Comparison of ENCODE assay signal across 1 cellular context in the genomic region with DNA sequence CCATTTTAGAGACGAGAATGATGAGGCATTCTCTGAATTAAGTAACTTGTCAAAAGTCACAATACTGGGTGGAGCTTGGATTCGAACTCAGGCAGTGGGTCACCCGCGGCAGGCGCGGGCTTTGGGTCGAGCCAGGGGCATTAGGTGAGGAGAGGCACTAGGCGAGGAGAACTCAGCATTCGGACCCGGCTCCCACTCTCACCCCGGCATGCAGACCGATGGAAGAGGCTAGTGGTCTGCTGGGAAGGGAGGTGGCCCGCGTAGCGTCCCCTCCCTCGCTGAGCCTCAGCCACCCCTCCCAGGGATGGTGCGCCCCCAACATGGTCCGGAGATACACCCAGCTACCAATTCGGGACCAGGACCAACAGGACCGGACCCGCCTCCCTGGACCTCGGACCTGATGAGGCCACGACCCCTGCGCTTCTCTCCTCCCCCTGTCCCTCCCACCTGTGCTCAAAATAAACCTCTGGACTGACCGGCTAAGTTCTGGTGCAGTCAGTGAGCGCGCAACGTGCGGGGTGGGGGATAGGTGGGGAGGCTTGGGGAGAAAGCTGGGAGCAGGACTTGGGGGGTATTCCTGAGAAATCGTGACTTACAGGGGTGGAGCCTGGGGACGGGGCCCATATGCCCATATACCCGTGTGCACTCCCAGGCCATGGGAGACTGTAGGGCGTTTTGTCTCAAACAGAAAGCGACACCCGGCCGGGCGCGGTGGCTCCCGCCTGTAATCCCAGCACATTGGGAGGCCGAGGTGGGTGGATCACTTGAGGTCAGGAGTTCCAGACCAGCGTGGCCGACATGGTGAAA.
TF ChIP-seq lines count a peak whose summit lies in the region.

No MANE protein-coding gene starts in this region.

TF ChIP-seq in HCT116, 20 proteins besides CTCF, POLR2A, EP300 and RAD21 (continued from another document):
- TF ChIP-seq, protein P1, sequence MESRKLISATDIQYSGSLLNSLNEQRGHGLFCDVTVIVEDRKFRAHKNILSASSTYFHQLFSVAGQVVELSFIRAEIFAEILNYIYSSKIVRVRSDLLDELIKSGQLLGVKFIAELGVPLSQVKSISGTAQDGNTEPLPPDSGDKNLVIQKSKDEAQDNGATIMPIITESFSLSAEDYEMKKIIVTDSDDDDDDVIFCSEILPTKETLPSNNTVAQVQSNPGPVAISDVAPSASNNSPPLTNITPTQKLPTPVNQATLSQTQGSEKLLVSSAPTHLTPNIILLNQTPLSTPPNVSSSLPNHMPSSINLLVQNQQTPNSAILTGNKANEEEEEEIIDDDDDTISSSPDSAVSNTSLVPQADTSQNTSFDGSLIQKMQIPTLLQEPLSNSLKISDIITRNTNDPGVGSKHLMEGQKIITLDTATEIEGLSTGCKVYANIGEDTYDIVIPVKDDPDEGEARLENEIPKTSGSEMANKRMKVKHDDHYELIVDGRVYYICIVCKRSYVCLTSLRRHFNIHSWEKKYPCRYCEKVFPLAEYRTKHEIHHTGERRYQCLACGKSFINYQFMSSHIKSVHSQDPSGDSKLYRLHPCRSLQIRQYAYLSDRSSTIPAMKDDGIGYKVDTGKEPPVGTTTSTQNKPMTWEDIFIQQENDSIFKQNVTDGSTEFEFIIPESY (IDR thresholded peaks at IDR 0.05; ENCODE audit: extremely low read depth, insufficient replicate concordance, low read length), result no peak
- no peak for TF ChIP-seq YY1 (IDR thresholded peaks at IDR 0.05; ENCODE audit: extremely low read depth, insufficient replicate concordance, low read depth, low read length)
